ENCODE assay signal across 8 cellular contexts in genomic region chr18:12236934-12237832, GRCh38. TPM values are rescaled to one million over a fixed set of nuclear protein-coding genes. Genes with fewer than 3 reads are reported as not detected.
A peak's percentile ranks its signal among the peaks of the same experiment; 100 is the strongest.
DNase-seq lines count a peak whose midpoint lies in the region; ATAC-seq, FAIRE-seq and TF ChIP-seq lines count a peak whose summit lies in the region.

No MANE protein-coding gene starts in this region.

- H3K27me3 ChIP-seq in HepG2 (ENCODE audit: control insufficient read depth in 1 of 2, insufficient read depth in 2 of 2, low read length in 2 of 2): peaks cover 3 to 36% of the 10 kb centered on the region in 2 experiments

- H4K20me1 ChIP-seq in HepG2 (ENCODE audit: insufficient read depth, low read length): no peaks in the 10 kb centered on the region

- 22% methylated on average over 9 of the region's 33 CpGs for WGBS in HepG2 (ENCODE audit: low lambda C conversion rate)

- H3K9me3 ChIP-seq in HepG2 (ENCODE audit: low read length): no peaks in the 10 kb centered on the region

- H3K4me1 ChIP-seq in HepG2 (ENCODE audit: insufficient read depth, low read length): peaks cover 12% of the 10 kb centered on the region; the same call in 1 of the 2 replicates

- TF ChIP-seq CTCF in GM12873 (IDR thresholded peaks at IDR 0.05; ENCODE audit: insufficient read depth, low read depth, low read length, missing control alignments) (peak; percentile 94), HepG2 (CRISPR knock-in tag; IDR thresholded peaks at IDR 0.05) (peak; percentile 96)

- peak overlapping the region; percentile 42 for H3K4me2 ChIP-seq in HepG2 (ENCODE audit: low read depth, low read length)

- intact Hi-C loops in HepG2 (cut with micrococcal nuclease; ENCODE audit: unreplicated experiment): no loop called here

- H3K27ac ChIP-seq in HepG2 (ENCODE audit: extremely low read length, insufficient read depth, low read length): no peak overlapping the region

- no peak overlapping the region for H2AFZ ChIP-seq in HepG2 (ENCODE audit: low read length)

- POLR2A ChIA-PET in HepG2 (lab: Yijun Ruan, JAX): no interaction called here

- no peaks in the 10 kb centered on the region for H3K36me3 ChIP-seq in HepG2 (replicated peaks in 1 of 2; ENCODE audit: control insufficient read depth in 1 of 2, insufficient read depth in 2 of 2, low read length in 2 of 2)

- ATAC-seq in HG02759 (IDR thresholded peaks at IDR 0.05; ENCODE audit: unreplicated experiment): peak; percentile 95
- ATAC-seq in activated CD4-positive, CD25-positive, alpha-beta regulatory T cell treated with anti-CD3 and anti-CD28 coated beads, Interleukin-2, amount 50 U/mL, for 24 hours: peak; percentile 73 to 80
- ATAC-seq in HepG2: peak; percentile 99
- ATAC-seq in HG02884 (IDR thresholded peaks at IDR 0.05; ENCODE audit: unreplicated experiment): no peak

- peak; percentile 26 for DNase-seq in NCI-H2171 (lab: John Stamatoyannopoulos, UW)
- DNase-seq in cerebellar cortex (ENCODE audit: low spot score): peak; percentile 24
- peak; percentile 24 for DNase-seq in HepG2 (ENCODE audit: low spot score)
- peak; percentile 47 to 67 (median 65) for DNase-seq in stimulated activated CD4-positive, alpha-beta T cell treated with anti-CD3 and anti-CD28 coated beads, TNF-alpha, amount 100 ng/mL, for 48 hours (ENCODE audit: low read depth in 3 of 3)

- TF ChIP-seq EP300 in HepG2 (IDR thresholded peaks at IDR 0.05; ENCODE audit: low read depth in 2 of 2, low read length in 2 of 2) (no peak), HepG2 (CRISPR knock-in tag; IDR thresholded peaks at IDR 0.05; ENCODE audit: borderline replicate concordance) (no peak)

- TF ChIP-seq RAD21 in HepG2 (CRISPR knock-in tag; IDR thresholded peaks at IDR 0.05): peak; percentile 89

- CTCF ChIA-PET in HepG2 (lab: Yijun Ruan, JAX; ENCODE audit: low intra/inter-chr PET ratio, low total read pairs): interaction anchor here (3.1 kb wide), 1 partner anchor 144 kb away, joined by 36 read pairs; the partner anchor contains the start of gene ANKRD62

- peak overlapping the region in 1 of 3 experiments; percentile 41; a peak in 1 of 6 replicates for H3K4me3 ChIP-seq in HepG2 (replicated peaks in 1 of 3; ENCODE audit: insufficient read depth in 1 of 3, low read depth in 2 of 3, low read length in 3 of 3)

- no peak overlapping the region for H3K9ac ChIP-seq in HepG2 (ENCODE audit: insufficient read depth, low read depth, low read length)

- no TSS peak for BruUV-seq in HepG2 (replicated peaks; lab: Mats Ljungman, UMichigan)

- peak; percentile 55 for FAIRE-seq in HepG2 (lab: Jason Lieb, UNC)

- no peak for TF ChIP-seq POLR2A in HepG2 (IDR thresholded peaks at IDR 0.05; ENCODE audit: insufficient read depth in 1 of 2, low read depth in 2 of 2, low read length in 2 of 2)

- H3K79me2 ChIP-seq in HepG2 (ENCODE audit: insufficient read depth, low read length): no peaks in the 10 kb centered on the region

- in situ Hi-C loops in HepG2 (cut with HindIII; ENCODE audit: extremely low pct_ligation_motif_present, low pct_unique_long_range_greater_than_20kb): loop anchor here (5.0 to 10.0 kb wide), 3 partner anchors 82 to 1632 kb away; partner anchors contain the start of gene ANKRD62

TF ChIP-seq in HepG2, 621 proteins besides CTCF, POLR2A, EP300 and RAD21 (continues in another document):
- TF ChIP-seq NAIF1 (CRISPR knock-in tag; IDR thresholded peaks at IDR 0.05; ENCODE audit: borderline replicate concordance) (no peak), GRHL1 (CRISPR knock-in tag; conservative IDR thresholded peaks at IDR 0.05) (no peak), ATF3 (CRISPR knock-in tag; IDR thresholded peaks at IDR 0.05) (no peak), ESRRA (CRISPR knock-in tag; IDR thresholded peaks at IDR 0.05; ENCODE audit: low read depth) (0 out of 2 replicates have a peak, but pooled peaks have one; percentile 43), PAF1 (CRISPR knock-in tag; IDR thresholded peaks at IDR 0.05) (no peak), MTF2 (CRISPR knock-in tag; IDR thresholded peaks at IDR 0.05; ENCODE audit: borderline replicate concordance) (peak; percentile 73; the same call in 1 of the 2 replicates), IKZF5 (CRISPR knock-in tag; IDR thresholded peaks at IDR 0.05) (no peak), NR2F6 (IDR thresholded peaks at IDR 0.05) (no peak), NR2F6 (CRISPR knock-in tag; IDR thresholded peaks at IDR 0.05) (peak; percentile 23; the same call in 1 of the 2 replicates), KDM5B (CRISPR knock-in tag; IDR thresholded peaks at IDR 0.05; ENCODE audit: borderline replicate concordance) (peak; percentile 25; the same call in 1 of the 2 replicates), ZKSCAN5 (CRISPR knock-in tag; IDR thresholded peaks at IDR 0.05) (no peak), MYPOP (CRISPR knock-in tag; IDR thresholded peaks at IDR 0.05) (peak; percentile 32; the same call in 1 of the 2 replicates), ZNF879 (CRISPR knock-in tag; IDR thresholded peaks at IDR 0.05) (no peak)

RNA-seq across cellular contexts. Expression of gene CIDEA, which starts 17.0 kb away (rescaled TPM):
- total RNA-seq in HepG2 (2016; rRNA removed; fragmentation: Illumina TruSeq; extraction: Trizol): not detected in 2 replicates
- not detected in 2 replicates for total RNA-seq in HepG2 (2016; cell fraction: cytosol; rRNA removed; fragmentation: Illumina TruSeq; extraction: Trizol; ENCODE audit: low read depth)
- total RNA-seq in HepG2 (2016; cell fraction: insoluble cytoplasmic fraction; rRNA removed; fragmentation: Illumina TruSeq; extraction: Trizol): not detected in 2 replicates
- not detected in 2 replicates for total RNA-seq in HepG2 (2016; cell fraction: membrane; rRNA removed; fragmentation: Illumina TruSeq; extraction: Trizol)
- total RNA-seq in HepG2 (2016; cell fraction: nucleus; rRNA removed; fragmentation: Illumina TruSeq; extraction: Trizol): not detected in 2 replicates
- not detected in 2 replicates for polyA plus RNA-seq in HepG2 (2011; rRNA removed)
- polyA plus RNA-seq in HepG2 (2011; cell fraction: cytosol; rRNA removed): 0.04 TPM in 1 of 2 replicates, not detected in the other
- polyA plus RNA-seq in HepG2 (2011; cell fraction: nucleus; rRNA removed): not detected in 2 replicates
- not detected in 2 replicates for polyA plus RNA-seq in HepG2 (2012)
- not detected in 2 replicates for polyA plus RNA-seq in HepG2 (2016; cell fraction: cytosol; fragmentation: Illumina TruSeq; extraction: Trizol; ENCODE audit: low read depth)
- not detected in 2 replicates for polyA plus RNA-seq in HepG2 (2016; cell fraction: insoluble cytoplasmic fraction; fragmentation: Illumina TruSeq; extraction: Trizol; ENCODE audit: low read depth)
- polyA plus RNA-seq in HepG2 (2016; cell fraction: membrane; fragmentation: Illumina TruSeq; extraction: Trizol; ENCODE audit: low read depth): not detected in 2 replicates
- not detected in 2 replicates for polyA plus RNA-seq in HepG2 (2016; cell fraction: nucleus; fragmentation: Illumina TruSeq; extraction: Trizol; ENCODE audit: insufficient read depth, low read depth)
- polyA minus RNA-seq in HepG2 (2011; rRNA and poly(A)+ RNA removed; ENCODE audit: low replicate concordance): not detected in 2 replicates
- polyA minus RNA-seq in HepG2 (2011; cell fraction: cytosol; rRNA and poly(A)+ RNA removed): not detected in 2 replicates
- not detected in 2 replicates for polyA minus RNA-seq in HepG2 (2011; cell fraction: nucleus; rRNA and poly(A)+ RNA removed)
